In genomic region chr7:1457949-1458675, GRCh38 we compare ENCODE assay signal across 8 cellular contexts. TPM values are rescaled to one million over a fixed set of nuclear protein-coding genes. Genes with fewer than 3 reads are reported as not detected.
DNase-seq lines count a peak whose midpoint lies in the region; ATAC-seq and TF ChIP-seq lines count a peak whose summit lies in the region.

No MANE protein-coding gene starts in this region.

- peak overlapping the region; percentile 90 for H3K4me2 ChIP-seq in GM23248 (ENCODE audit: unreplicated experiment)

- peak overlapping the region; percentile 87 for H3K9ac ChIP-seq in GM23248
- H3K9ac ChIP-seq in rectal smooth muscle tissue (ENCODE audit: low read length): peak overlapping the region; percentile 19

- no peak for TF ChIP-seq POLR2A in esophagus squamous epithelium (IDR thresholded peaks at IDR 0.05)

- peak overlapping the region; percentile 83 for H3K27ac ChIP-seq in GM23248
- peak overlapping the region; percentile 82 for H3K27ac ChIP-seq in RWPE2 (ENCODE audit: poor library complexity, severe bottlenecking)
- H3K27ac ChIP-seq in esophagus squamous epithelium: peak overlapping the region; percentile 86 to 96 (median 89)
- H3K27ac ChIP-seq in rectal smooth muscle tissue (ENCODE audit: low read depth, low read length): peak overlapping the region; percentile 11

- H3K9me3 ChIP-seq in GM23248 (ENCODE audit: low read depth): no peaks in the 10 kb centered on the region
- no peaks in the 10 kb centered on the region for H3K9me3 ChIP-seq in RWPE2 (ENCODE audit: severe bottlenecking)
- no peaks in the 10 kb centered on the region for H3K9me3 ChIP-seq in esophagus squamous epithelium

- peaks cover 20% of the 10 kb centered on the region for H3K4me1 ChIP-seq in GM23248 (ENCODE audit: insufficient read depth)
- H3K4me1 ChIP-seq in RWPE2 (ENCODE audit: insufficient read depth, poor library complexity, severe bottlenecking): peaks cover 29% of the 10 kb centered on the region
- H3K4me1 ChIP-seq in esophagus squamous epithelium: peaks cover 63 to 95% (median 81%) of the 10 kb centered on the region in 3 donors
- peaks cover 8% of the 10 kb centered on the region for H3K4me1 ChIP-seq in rectal smooth muscle tissue (ENCODE audit: control insufficient read depth, insufficient read depth, low read length)

- intact Hi-C loops in esophagus squamous epithelium (cut with DNase I): no loop called here

- no peaks in the 10 kb centered on the region for H3K36me3 ChIP-seq in GM23248 (ENCODE audit: low read depth)
- H3K36me3 ChIP-seq in RWPE2 (ENCODE audit: low read depth): no peaks in the 10 kb centered on the region
- no peaks in the 10 kb centered on the region for H3K36me3 ChIP-seq in esophagus squamous epithelium
- H3K36me3 ChIP-seq in rectal smooth muscle tissue (ENCODE audit: control insufficient read depth, insufficient read depth, low read length): no peaks in the 10 kb centered on the region

- no peaks in the 10 kb centered on the region for H3K27me3 ChIP-seq in GM23248 (replicated peaks; ENCODE audit: insufficient read depth)
- no peaks in the 10 kb centered on the region for H3K27me3 ChIP-seq in RWPE2 (ENCODE audit: insufficient read depth, poor library complexity, severe bottlenecking)
- no peaks in the 10 kb centered on the region for H3K27me3 ChIP-seq in esophagus squamous epithelium
- no peaks in the 10 kb centered on the region for H3K27me3 ChIP-seq in rectal smooth muscle tissue (ENCODE audit: control insufficient read depth, insufficient read depth, low read length)

- 43 to 44% methylated on average over 23 of the region's 23 CpGs for WGBS in GM23248 (ENCODE audit: low coverage in 1 of 2, low lambda C conversion rate in 2 of 2, missing lambda C conversion rate in 2 of 2), 2 experiments
- 23% methylated on average over 11 of the region's 23 CpGs; no CpG with 5 or more reads in 1 of the 2 donors for WGBS in esophagus squamous epithelium, 2 donors

- no peaks in the 10 kb centered on the region for H3K9me2 ChIP-seq in GM23248 (ENCODE audit: insufficient read depth)

- H3K79me2 ChIP-seq in GM23248 (ENCODE audit: insufficient read depth): peaks cover 42% of the 10 kb centered on the region

- TF ChIP-seq CTCF in RWPE2 (IDR thresholded peaks at IDR 0.05; ENCODE audit: poor library complexity, severe bottlenecking) (no peak), esophagus squamous epithelium (IDR thresholded peaks at IDR 0.05) (no peak)

- peak overlapping the region; percentile 90 for H3K4me3 ChIP-seq in GM23248
- peak overlapping the region; percentile 52 for H3K4me3 ChIP-seq in RWPE2 (ENCODE audit: severe bottlenecking)
- H3K4me3 ChIP-seq in esophagus squamous epithelium: peak overlapping the region; percentile 73 to 97 (median 77)
- peak overlapping the region; percentile 70 for H3K4me3 ChIP-seq in rectal smooth muscle tissue (ENCODE audit: low read length)

- no peak overlapping the region for H2AFZ ChIP-seq in GM23248

- no peaks in the 10 kb centered on the region for H4K20me1 ChIP-seq in GM23248 (ENCODE audit: insufficient read depth)

- peak; percentile 49 for DNase-seq in GM23248
- DNase-seq in RWPE2 (ENCODE audit: low spot score): no peak
- no peak for DNase-seq in esophagus squamous epithelium (lab: John Stamatoyannopoulos, UW)
- no peak for DNase-seq in globus pallidus (ENCODE audit: low spot score)
- no peak for DNase-seq in stimulated activated CD8-positive, alpha-beta memory T cell treated with anti-CD3 and anti-CD28 coated beads, Interleukin-4, amount 100 ng/mL, for 48 hours
- DNase-seq in A172 (ENCODE audit: low spot score): no peak
- DNase-seq in NCI-H1048 (lab: John Stamatoyannopoulos, UW): no peak

- in situ Hi-C loops in GM23248 (cut with MboI): no loop called here

- H3F3A ChIP-seq in GM23248 (ENCODE audit: insufficient read depth): peaks cover 13% of the 10 kb centered on the region

- no peak for ATAC-seq in RWPE2 (ENCODE audit: low read depth)

RNA-seq across cellular contexts. Expression of gene MICALL2, which starts 1.2 kb away (rescaled TPM):
- total RNA-seq in GM23248 (2014; rRNA removed; shearing (Covaris generic)): 10.6 and 12.2 TPM in 2 replicates
- 6.4 and 7.5 TPM in 2 replicates for polyA plus RNA-seq in GM23248 (2016; fragmentation: Nextera tagmentation; extraction: Ambion mirVana)
- total RNA-seq in esophagus squamous epithelium: 10 to 100 TPM; 14.1 to 17.5 (median 16.5) TPM
- 21.2 and 28.2 TPM in 2 replicates for total RNA-seq in A172 (2014; rRNA removed; shearing (Covaris generic))

RNA-seq across cellular contexts. Expression of gene INTS1, which starts 46.1 kb away (rescaled TPM):
- total RNA-seq in GM23248 (2014; rRNA removed; shearing (Covaris generic)): 44.4 and 44.7 TPM in 2 replicates
- 24.8 and 25.4 TPM in 2 replicates for polyA plus RNA-seq in GM23248 (2016; fragmentation: Nextera tagmentation; extraction: Ambion mirVana)
- 10 to 100 TPM; 27.8 to 45.3 (median 36.6) TPM for total RNA-seq in esophagus squamous epithelium
- 45.3 and 49.6 TPM in 2 replicates for total RNA-seq in A172 (2014; rRNA removed; shearing (Covaris generic))

Comparison
In these comparisons a context has a peak if more than half of its experiments do, and no peak if none do; other contexts are left out.
1. H3K27ac ChIP-seq: peak in every context shown above with its lines; median percentile 89 in esophagus squamous epithelium; 83 in GM23248; 82 in RWPE2; 11 in rectal smooth muscle tissue.